In the genomic region with DNA sequence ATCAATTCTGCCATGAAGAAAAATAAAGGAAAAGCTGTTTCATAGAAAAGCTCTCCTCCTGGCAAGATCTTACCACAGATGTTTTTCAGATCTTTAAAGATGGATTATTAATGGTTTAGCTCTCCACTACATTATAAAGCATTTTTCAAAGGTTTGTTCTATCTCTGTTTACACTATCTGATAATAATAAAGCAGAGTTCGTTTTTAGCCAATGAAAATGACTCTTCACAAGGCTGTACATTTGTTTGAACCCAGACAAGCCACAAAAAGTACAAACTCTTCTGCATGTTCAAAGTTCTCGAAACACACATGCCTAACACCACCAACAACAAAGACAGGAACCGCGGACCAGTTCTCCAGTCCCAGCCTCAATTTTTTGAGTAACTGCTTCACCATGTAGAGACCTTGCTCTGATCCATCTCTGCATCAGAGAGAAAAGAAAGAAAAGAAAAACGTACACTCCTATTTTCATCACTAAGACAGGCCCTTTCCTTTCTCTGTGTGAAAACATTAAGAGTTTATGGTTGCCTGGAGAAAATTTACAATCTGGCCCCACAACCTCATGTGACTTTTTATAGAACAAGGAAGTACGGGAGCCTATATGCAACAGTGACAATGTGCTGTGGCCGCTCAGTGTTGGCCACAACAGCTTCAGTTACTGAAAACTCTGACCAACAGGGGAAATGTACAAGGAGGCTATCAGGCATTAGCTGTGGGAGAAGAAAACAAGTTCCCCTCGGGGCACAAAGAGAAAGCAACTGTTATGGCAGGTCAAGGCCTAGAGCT, we compare ENCODE assay signal across 1 cellular context.
TF ChIP-seq lines count a peak whose summit lies in the region.

No MANE protein-coding gene starts in this region.

TF ChIP-seq in SK-N-SH treated with all-trans-retinoic acid at 6 μM for 48 hours, 23 proteins besides CTCF, POLR2A, EP300 and RAD21 (continued from another document):
- TF ChIP-seq, protein P1, sequence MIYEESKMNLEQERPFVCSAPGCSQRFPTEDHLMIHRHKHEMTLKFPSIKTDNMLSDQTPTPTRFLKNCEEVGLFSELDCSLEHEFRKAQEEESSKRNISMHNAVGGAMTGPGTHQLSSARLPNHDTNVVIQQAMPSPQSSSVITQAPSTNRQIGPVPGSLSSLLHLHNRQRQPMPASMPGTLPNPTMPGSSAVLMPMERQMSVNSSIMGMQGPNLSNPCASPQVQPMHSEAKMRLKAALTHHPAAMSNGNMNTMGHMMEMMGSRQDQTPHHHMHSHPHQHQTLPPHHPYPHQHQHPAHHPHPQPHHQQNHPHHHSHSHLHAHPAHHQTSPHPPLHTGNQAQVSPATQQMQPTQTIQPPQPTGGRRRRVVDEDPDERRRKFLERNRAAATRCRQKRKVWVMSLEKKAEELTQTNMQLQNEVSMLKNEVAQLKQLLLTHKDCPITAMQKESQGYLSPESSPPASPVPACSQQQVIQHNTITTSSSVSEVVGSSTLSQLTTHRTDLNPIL (CRISPR knock-in tag; IDR thresholded peaks at IDR 0.05; ENCODE audit: low read depth), result no peak
- no peak for TF ChIP-seq ZNF70 (CRISPR knock-in tag; IDR thresholded peaks at IDR 0.05)
- TF ChIP-seq CSDC2 (CRISPR knock-in tag; IDR thresholded peaks at IDR 0.05), result no peak
- TF ChIP-seq ISL1 (CRISPR knock-in tag; IDR thresholded peaks at IDR 0.05), result no peak
- TF ChIP-seq SNAI2 (CRISPR knock-in tag; IDR thresholded peaks at IDR 0.05), result no peak
- no peak for TF ChIP-seq ZC3H10 (CRISPR knock-in tag; IDR thresholded peaks at IDR 0.05)
- no peak for TF ChIP-seq OSR1 (CRISPR knock-in tag; IDR thresholded peaks at IDR 0.05)
- no peak for TF ChIP-seq ZFP3 (CRISPR knock-in tag; IDR thresholded peaks at IDR 0.05)
- TF ChIP-seq GLIS3 (CRISPR knock-in tag; IDR thresholded peaks at IDR 0.05), result no peak
- TF ChIP-seq, protein P2, sequence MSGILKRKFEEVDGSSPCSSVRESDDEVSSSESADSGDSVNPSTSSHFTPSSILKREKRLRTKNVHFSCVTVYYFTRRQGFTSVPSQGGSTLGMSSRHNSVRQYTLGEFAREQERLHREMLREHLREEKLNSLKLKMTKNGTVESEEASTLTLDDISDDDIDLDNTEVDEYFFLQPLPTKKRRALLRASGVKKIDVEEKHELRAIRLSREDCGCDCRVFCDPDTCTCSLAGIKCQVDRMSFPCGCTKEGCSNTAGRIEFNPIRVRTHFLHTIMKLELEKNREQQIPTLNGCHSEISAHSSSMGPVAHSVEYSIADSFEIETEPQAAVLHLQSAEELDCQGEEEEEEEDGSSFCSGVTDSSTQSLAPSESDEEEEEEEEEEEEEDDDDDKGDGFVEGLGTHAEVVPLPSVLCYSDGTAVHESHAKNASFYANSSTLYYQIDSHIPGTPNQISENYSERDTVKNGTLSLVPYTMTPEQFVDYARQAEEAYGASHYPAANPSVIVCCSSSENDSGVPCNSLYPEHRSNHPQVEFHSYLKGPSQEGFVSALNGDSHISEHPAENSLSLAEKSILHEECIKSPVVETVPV (CRISPR knock-in tag; IDR thresholded peaks at IDR 0.05), result no peak
- no peak for TF ChIP-seq TOX (CRISPR knock-in tag; IDR thresholded peaks at IDR 0.05; ENCODE audit: borderline replicate concordance)
